ENCODE assay signal across 24 cellular contexts in the genomic region with DNA sequence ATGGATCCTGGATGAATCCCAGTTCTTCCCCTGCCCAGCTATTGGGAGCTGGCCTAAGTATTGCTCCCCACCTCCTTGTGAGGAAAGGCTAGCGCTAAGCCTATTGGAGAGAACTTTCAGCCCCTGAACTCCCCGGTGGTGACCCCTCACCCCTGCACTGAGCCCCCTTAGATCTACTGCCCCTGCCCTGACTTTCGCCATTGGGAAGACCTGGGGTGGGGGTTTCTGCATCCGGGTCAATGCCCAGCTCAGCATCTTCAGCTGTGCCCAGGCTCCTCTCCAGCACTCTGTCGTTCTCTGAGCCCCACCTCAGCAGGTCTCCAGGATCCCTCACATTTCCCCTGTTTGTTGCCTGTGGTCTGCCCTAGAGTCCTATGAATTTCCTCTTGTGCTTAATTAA. TPM values are rescaled to one million over a fixed set of nuclear protein-coding genes. Genes with fewer than 3 reads are reported as not detected.
DNase-seq lines count a peak whose midpoint lies in the region; ATAC-seq and TF ChIP-seq lines count a peak whose summit lies in the region.
"Had no signal": no experiment of that assay in that cellular context is flagged by ENCODE, and none has a peak within 500 bp of the region (broad histone marks: within the 10 kb centered on the region; RNA-seq: fewer than 3 reads in every experiment).

No MANE protein-coding gene starts in this region.

- H3K27me3 Mint-ChIP-seq in naive B cell, result peaks cover 9 to 28% (median 9%) of the 10 kb centered on the region in 3 donors
- H3K27me3 Mint-ChIP-seq in WTC11 (ENCODE audit: low read depth), result peaks cover 29% of the 10 kb centered on the region

- H3K4me1 Mint-ChIP-seq in naive B cell, result peaks cover 18 to 41% (median 26%) of the 10 kb centered on the region in 3 donors
- peaks cover 14% of the 10 kb centered on the region for H3K4me1 Mint-ChIP-seq in WTC11

- peak overlapping the region in 1 of 8 donors; percentile 17 for H3K4me3 Mint-ChIP-seq in naive B cell
- H3K4me3 Mint-ChIP-seq in WTC11, result no peak overlapping the region
- H3K4me3 Mint-ChIP-seq: CD4-positive, alpha-beta T cell; CD8-positive, alpha-beta memory T cell; H9; HFFc6 had no signal

- no peak overlapping the region for H3K4me3 ChIP-seq in coronary artery
- H3K4me3 ChIP-seq: A549; BLaER1 treated with 17β-estradiol and CSF1 and Interleukin-3, amounts not matched to agents 10 nM and 100 nM had no signal

- no peak for TF ChIP-seq CTCF in coronary artery (IDR thresholded peaks at IDR 0.05)
- TF ChIP-seq CTCF in WTC11 (IDR thresholded peaks at IDR 0.05), result no peak

- CTCF ChIA-PET in HEK293T (lab: Yijun Ruan, JAX) (interaction anchor here (0.7 kb wide), 1 partner anchor 70 kb away, joined by 3 read pairs; no protein-coding TSS in a partner anchor), WTC11 (lab: Charles Lee) (interaction anchor here (1.4 to 2.8 kb wide), 2 partner anchors 45 to 98 kb away, joined by 3 to 9 read pairs; no protein-coding TSS in a partner anchor)

- no peaks in the 10 kb centered on the region for H3K9me3 Mint-ChIP-seq in naive B cell
- H3K9me3 Mint-ChIP-seq in WTC11, result no peaks in the 10 kb centered on the region
- H3K9me3 Mint-ChIP-seq: CD4-positive, alpha-beta T cell; CD8-positive, alpha-beta memory T cell; H9; HFFc6 had no signal

- H3K27ac Mint-ChIP-seq in naive B cell (peak overlapping the region in 4 of 6 donors; percentile 44 to 84 (median 62)), WTC11 (no peak overlapping the region)
- H3K27ac Mint-ChIP-seq: CD4-positive, alpha-beta T cell; CD8-positive, alpha-beta memory T cell; HFFc6 had no signal

- no peak for ATAC-seq in naive B cell (ENCODE audit: low read depth in 2 of 2)
- no peak for ATAC-seq in GM21381 (IDR thresholded peaks at IDR 0.05; ENCODE audit: unreplicated experiment)
- ATAC-seq in GM21526 (IDR thresholded peaks at IDR 0.05; ENCODE audit: low FRiP score, unreplicated experiment), result no peak
- no peak for ATAC-seq in WTC11
- ATAC-seq: A549, HCT116 had no signal

- POLR2A ChIA-PET in HEK293T (lab: Yijun Ruan, JAX), result no interaction called here
- POLR2A ChIA-PET in WTC11 (lab: Charles Lee), result no interaction called here

- H3K36me3 Mint-ChIP-seq in naive B cell (no peaks in the 10 kb centered on the region), WTC11 (no peaks in the 10 kb centered on the region)
- H3K36me3 Mint-ChIP-seq: CD8-positive, alpha-beta memory T cell had no signal

- peak; percentile 42 for DNase-seq in GDM1 (lab: John Stamatoyannopoulos, UW)
- DNase-seq in H4 (ENCODE audit: low spot score), result peak; percentile 2
- DNase-seq in coronary artery (ENCODE audit: low spot score), result peak; percentile 50
- DNase-seq in naive B cell, result no peak
- DNase-seq in HEK293T (ENCODE audit: extremely low spot score), result no peak
- DNase-seq in WTC11 (ENCODE audit: low spot score), result no peak
- DNase-seq: 8988T; ACHN; AML-193; BE2C; CD4-positive, alpha-beta T cell; CD8-positive, alpha-beta memory T cell; DMS79 treated with DMSO at 0.1 percent for 48 hours; H9; HFFc6 had no signal

- no peak overlapping the region for H3K27ac ChIP-seq in coronary artery
- H3K27ac ChIP-seq: A549; BLaER1 treated with 17β-estradiol and CSF1 and Interleukin-3, amounts not matched to agents 10 nM and 100 nM had no signal

TF ChIP-seq in HEK293T, 16 proteins besides CTCF, POLR2A, EP300 and RAD21:
- no peak for TF ChIP-seq HDGF (IDR thresholded peaks at IDR 0.05; ENCODE audit: borderline replicate concordance)

TF ChIP-seq in WTC11, 78 proteins besides CTCF, POLR2A, EP300 and RAD21 (continues in another document):
- TF ChIP-seq, protein P1, sequence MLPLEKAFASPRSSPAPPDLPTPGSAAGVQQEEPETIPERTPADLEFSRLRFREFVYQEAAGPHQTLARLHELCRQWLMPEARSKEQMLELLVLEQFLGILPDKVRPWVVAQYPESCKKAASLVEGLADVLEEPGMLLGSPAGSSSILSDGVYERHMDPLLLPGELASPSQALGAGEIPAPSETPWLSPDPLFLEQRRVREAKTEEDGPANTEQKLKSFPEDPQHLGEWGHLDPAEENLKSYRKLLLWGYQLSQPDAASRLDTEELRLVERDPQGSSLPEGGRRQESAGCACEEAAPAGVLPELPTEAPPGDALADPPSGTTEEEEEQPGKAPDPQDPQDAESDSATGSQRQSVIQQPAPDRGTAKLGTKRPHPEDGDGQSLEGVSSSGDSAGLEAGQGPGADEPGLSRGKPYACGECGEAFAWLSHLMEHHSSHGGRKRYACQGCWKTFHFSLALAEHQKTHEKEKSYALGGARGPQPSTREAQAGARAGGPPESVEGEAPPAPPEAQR (CRISPR knock-in tag; IDR thresholded peaks at IDR 0.05), result no peak
- TF ChIP-seq TEAD1 (CRISPR knock-in tag; IDR thresholded peaks at IDR 0.05) (no peak), ZNF219 (CRISPR knock-in tag; IDR thresholded peaks at IDR 0.05; ENCODE audit: borderline replicate concordance) (no peak), TEAD4 (CRISPR knock-in tag; IDR thresholded peaks at IDR 0.05) (no peak), NFE2L1 (CRISPR knock-in tag; IDR thresholded peaks at IDR 0.05) (no peak), ZNF232 (CRISPR knock-in tag; IDR thresholded peaks at IDR 0.05) (no peak), ATF1 (CRISPR knock-in tag; IDR thresholded peaks at IDR 0.05) (no peak), TP53 (CRISPR knock-in tag; IDR thresholded peaks at IDR 0.05) (no peak), IRF2 (CRISPR knock-in tag; IDR thresholded peaks at IDR 0.05; ENCODE audit: borderline replicate concordance, low read depth) (no peak)
- TF ChIP-seq, protein P2, sequence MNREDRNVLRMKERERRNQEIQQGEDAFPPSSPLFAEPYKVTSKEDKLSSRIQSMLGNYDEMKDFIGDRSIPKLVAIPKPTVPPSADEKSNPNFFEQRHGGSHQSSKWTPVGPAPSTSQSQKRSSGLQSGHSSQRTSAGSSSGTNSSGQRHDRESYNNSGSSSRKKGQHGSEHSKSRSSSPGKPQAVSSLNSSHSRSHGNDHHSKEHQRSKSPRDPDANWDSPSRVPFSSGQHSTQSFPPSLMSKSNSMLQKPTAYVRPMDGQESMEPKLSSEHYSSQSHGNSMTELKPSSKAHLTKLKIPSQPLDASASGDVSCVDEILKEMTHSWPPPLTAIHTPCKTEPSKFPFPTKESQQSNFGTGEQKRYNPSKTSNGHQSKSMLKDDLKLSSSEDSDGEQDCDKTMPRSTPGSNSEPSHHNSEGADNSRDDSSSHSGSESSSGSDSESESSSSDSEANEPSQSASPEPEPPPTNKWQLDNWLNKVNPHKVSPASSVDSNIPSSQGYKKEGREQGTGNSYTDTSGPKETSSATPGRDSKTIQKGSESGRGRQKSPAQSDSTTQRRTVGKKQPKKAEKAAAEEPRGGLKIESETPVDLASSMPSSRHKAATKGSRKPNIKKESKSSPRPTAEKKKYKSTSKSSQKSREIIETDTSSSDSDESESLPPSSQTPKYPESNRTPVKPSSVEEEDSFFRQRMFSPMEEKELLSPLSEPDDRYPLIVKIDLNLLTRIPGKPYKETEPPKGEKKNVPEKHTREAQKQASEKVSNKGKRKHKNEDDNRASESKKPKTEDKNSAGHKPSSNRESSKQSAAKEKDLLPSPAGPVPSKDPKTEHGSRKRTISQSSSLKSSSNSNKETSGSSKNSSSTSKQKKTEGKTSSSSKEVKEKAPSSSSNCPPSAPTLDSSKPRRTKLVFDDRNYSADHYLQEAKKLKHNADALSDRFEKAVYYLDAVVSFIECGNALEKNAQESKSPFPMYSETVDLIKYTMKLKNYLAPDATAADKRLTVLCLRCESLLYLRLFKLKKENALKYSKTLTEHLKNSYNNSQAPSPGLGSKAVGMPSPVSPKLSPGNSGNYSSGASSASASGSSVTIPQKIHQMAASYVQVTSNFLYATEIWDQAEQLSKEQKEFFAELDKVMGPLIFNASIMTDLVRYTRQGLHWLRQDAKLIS (CRISPR knock-in tag; IDR thresholded peaks at IDR 0.05; ENCODE audit: borderline replicate concordance), result no peak
- TF ChIP-seq, protein P3, sequence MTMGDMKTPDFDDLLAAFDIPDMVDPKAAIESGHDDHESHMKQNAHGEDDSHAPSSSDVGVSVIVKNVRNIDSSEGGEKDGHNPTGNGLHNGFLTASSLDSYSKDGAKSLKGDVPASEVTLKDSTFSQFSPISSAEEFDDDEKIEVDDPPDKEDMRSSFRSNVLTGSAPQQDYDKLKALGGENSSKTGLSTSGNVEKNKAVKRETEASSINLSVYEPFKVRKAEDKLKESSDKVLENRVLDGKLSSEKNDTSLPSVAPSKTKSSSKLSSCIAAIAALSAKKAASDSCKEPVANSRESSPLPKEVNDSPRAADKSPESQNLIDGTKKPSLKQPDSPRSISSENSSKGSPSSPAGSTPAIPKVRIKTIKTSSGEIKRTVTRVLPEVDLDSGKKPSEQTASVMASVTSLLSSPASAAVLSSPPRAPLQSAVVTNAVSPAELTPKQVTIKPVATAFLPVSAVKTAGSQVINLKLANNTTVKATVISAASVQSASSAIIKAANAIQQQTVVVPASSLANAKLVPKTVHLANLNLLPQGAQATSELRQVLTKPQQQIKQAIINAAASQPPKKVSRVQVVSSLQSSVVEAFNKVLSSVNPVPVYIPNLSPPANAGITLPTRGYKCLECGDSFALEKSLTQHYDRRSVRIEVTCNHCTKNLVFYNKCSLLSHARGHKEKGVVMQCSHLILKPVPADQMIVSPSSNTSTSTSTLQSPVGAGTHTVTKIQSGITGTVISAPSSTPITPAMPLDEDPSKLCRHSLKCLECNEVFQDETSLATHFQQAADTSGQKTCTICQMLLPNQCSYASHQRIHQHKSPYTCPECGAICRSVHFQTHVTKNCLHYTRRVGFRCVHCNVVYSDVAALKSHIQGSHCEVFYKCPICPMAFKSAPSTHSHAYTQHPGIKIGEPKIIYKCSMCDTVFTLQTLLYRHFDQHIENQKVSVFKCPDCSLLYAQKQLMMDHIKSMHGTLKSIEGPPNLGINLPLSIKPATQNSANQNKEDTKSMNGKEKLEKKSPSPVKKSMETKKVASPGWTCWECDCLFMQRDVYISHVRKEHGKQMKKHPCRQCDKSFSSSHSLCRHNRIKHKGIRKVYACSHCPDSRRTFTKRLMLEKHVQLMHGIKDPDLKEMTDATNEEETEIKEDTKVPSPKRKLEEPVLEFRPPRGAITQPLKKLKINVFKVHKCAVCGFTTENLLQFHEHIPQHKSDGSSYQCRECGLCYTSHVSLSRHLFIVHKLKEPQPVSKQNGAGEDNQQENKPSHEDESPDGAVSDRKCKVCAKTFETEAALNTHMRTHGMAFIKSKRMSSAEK (CRISPR knock-in tag; IDR thresholded peaks at IDR 0.05; ENCODE audit: borderline replicate concordance), result no peak

RNA-seq across cellular contexts. Expression of a gene that starts 9.0 kb away (rescaled TPM):
- total RNA-seq in H4 (2014; rRNA removed; shearing (Covaris generic)), result 0.46 and 0.58 TPM in 2 replicates
- polyA plus RNA-seq in naive B cell (ENCODE audit: low read depth in 6 of 6), result 10 to 100 TPM in 1 of 6 donors, not detected in 5; 25.7 TPM
- total RNA-seq in WTC11 (2021), result not detected in 3 replicates
- total RNA-seq: CD4-positive, alpha-beta T cell; CD8-positive, alpha-beta memory T cell; Daoy; G401; H1; H9; HFFc6 had no signal
- polyA plus RNA-seq: A549; CD14-positive monocyte; CD8-positive, alpha-beta memory T cell; H1 had no signal

RNA-seq across cellular contexts. Expression of a gene that starts 36.2 kb away (rescaled TPM):
- 0.10 TPM in 1 of 2 replicates, not detected in the other for total RNA-seq in H4 (2014; rRNA removed; shearing (Covaris generic))
- 100 to 1,000 TPM in 1 of 6 donors, 10 to 100 TPM in 4, 1 to 10 TPM in 1; 9.1 to 124 (median 44.8) TPM for polyA plus RNA-seq in naive B cell (ENCODE audit: low read depth in 6 of 6)
- 0.09 to 0.15 TPM (median 0.09 TPM) in 3 replicates for total RNA-seq in WTC11 (2021)
- total RNA-seq: Daoy, G401, HFFc6 had no signal
- polyA plus RNA-seq: A549 had no signal

RNA-seq across cellular contexts. Expression of a gene that starts 49.4 kb away (rescaled TPM):
- total RNA-seq in H4 (2014; rRNA removed; shearing (Covaris generic)), result 0.52 TPM in 1 of 2 replicates, not detected in the other
- polyA plus RNA-seq in naive B cell (ENCODE audit: low read depth in 6 of 6), result 1 to 10 TPM in 5 of 6 donors, not detected in 1; 2.2 to 5.6 (median 2.6) TPM
- total RNA-seq in WTC11 (2021), result not detected in 3 replicates
- total RNA-seq: CD8-positive, alpha-beta memory T cell; Daoy; G401; H1; H9 had no signal
- polyA plus RNA-seq: A549; CD8-positive, alpha-beta memory T cell; H1 had no signal

Comparison
In these comparisons a context has a peak if more than half of its experiments do, and no peak if none do; other contexts are left out.
1. DNase-seq: peak in GDM1 (single experiment), H4 (single experiment) and coronary artery (single experiment); none in naive B cell (single experiment), HEK293T (single experiment) and WTC11 (single experiment).